26 cellular contexts compared by ENCODE assay signal in genomic region chr1:35203295-35203694, GRCh38. TPM values are rescaled to one million over a fixed set of nuclear protein-coding genes. Genes with fewer than 3 reads are reported as not detected.
DNase-seq lines count a peak whose midpoint lies in the region; ATAC-seq, FAIRE-seq and TF ChIP-seq lines count a peak whose summit lies in the region.
"Had no signal": no experiment of that assay in that cellular context is flagged by ENCODE, and none has a peak within 500 bp of the region (broad histone marks: within the 10 kb centered on the region; RNA-seq: fewer than 3 reads in every experiment).

No MANE protein-coding gene starts in this region.

- DNase-seq in COLO829 (ENCODE audit: low spot score) = peak; percentile 27
- DNase-seq in K562 (ENCODE audit: extremely low read depth in 1 of 4, low spot score in 3 of 4) = no peak
- no peak for DNase-seq in kidney
- no peak for DNase-seq in DMS 273 treated with DMSO at 0.1 percent for 48 hours (lab: John Stamatoyannopoulos, UW)
- DNase-seq: 8988T; ACHN; BE2C; C1 segment of cervical spinal cord; Caco-2; Calu3; CD4-positive, alpha-beta memory T cell; CD4-positive, CD25-positive, alpha-beta regulatory T cell; CD8-positive, alpha-beta memory T cell; DMS153; DMS53; DMS79; DND-41; EL; GDM1 had no signal

- no peak overlapping the region for H2AFZ ChIP-seq in K562 (ENCODE audit: low read depth, low read length)

- WGBS in K562 (ENCODE audit: insufficient coverage, low coverage, missing lambda C conversion rate) = 71% methylated on average over 1 of the region's 1 CpG

- intact Hi-C loops in K562 (cut with micrococcal nuclease) (loop anchor here (2.0 to 10.0 kb wide), 4 partner anchors 96 to 359 kb away; no protein-coding TSS in a partner anchor), kidney (cut with DNase I) (no loop called here)

- ATAC-seq in K562 (no peak), GM19351 (IDR thresholded peaks at IDR 0.05; ENCODE audit: unreplicated experiment) (no peak), GM21390 (IDR thresholded peaks at IDR 0.05; ENCODE audit: unreplicated experiment) (no peak)
- ATAC-seq: GM12878 had no signal

- no peaks in the 10 kb centered on the region for H4K20me1 ChIP-seq in K562 (replicated peaks; ENCODE audit: control insufficient read depth, insufficient read depth, low read length)
- H4K20me1 ChIP-seq: BLaER1 had no signal

- H3K27ac ChIP-seq in K562 (ENCODE audit: extremely low read depth, low read depth, low read length) (no peak overlapping the region), kidney (ENCODE audit: low read depth in 2 of 2, low read length in 2 of 2) (no peak overlapping the region)
- H3K27ac ChIP-seq: BLaER1 had no signal

- H3K27me3 ChIP-seq in K562 (ENCODE audit: control insufficient read depth in 2 of 2, insufficient read depth in 2 of 2, low read length in 2 of 2) = no peaks in the 10 kb centered on the region
- H3K27me3 ChIP-seq: BE2C, BLaER1 had no signal

- H3K36me3 ChIP-seq in K562 (ENCODE audit: control insufficient read depth, insufficient read depth, low read length) (no peaks in the 10 kb centered on the region), kidney (ENCODE audit: control insufficient read depth in 1 of 2, insufficient read depth in 2 of 2, low read length in 2 of 2) (no peaks in the 10 kb centered on the region)
- H3K36me3 ChIP-seq: BE2C, BLaER1 had no signal

- H3K4me3 ChIP-seq in K562 (no peak overlapping the region), kidney (ENCODE audit: low read length in 2 of 2) (no peak overlapping the region)
- H3K4me3 ChIP-seq: BLaER1, GM12878 had no signal

- FAIRE-seq in K562 (lab: Jason Lieb, UNC) (no peak), kidney (lab: Jason Lieb, UNC) (peak; percentile 6)
- FAIRE-seq: D721Med, GM12878, GM12892, GM18507 had no signal

- no peaks in the 10 kb centered on the region for H3K9me3 ChIP-seq in K562 (replicated peaks; ENCODE audit: control insufficient read depth, insufficient read depth, low read depth, low read length)
- no peaks in the 10 kb centered on the region for H3K9me3 ChIP-seq in kidney (ENCODE audit: control insufficient read depth in 1 of 2, low read length in 2 of 2)
- H3K9me3 ChIP-seq: BE2C, BLaER1, Caco-2 had no signal

- H3K79me2 ChIP-seq in K562 (ENCODE audit: control insufficient read depth, insufficient read depth, low read length) = no peaks in the 10 kb centered on the region

- no peak overlapping the region for H3K4me2 ChIP-seq in K562 (ENCODE audit: insufficient read depth, low read length)
- H3K4me2 ChIP-seq: BLaER1 had no signal

- no peaks in the 10 kb centered on the region for H3K9me1 ChIP-seq in K562 (ENCODE audit: control insufficient read depth, insufficient read depth, low read length)

- in situ Hi-C loops in K562 (cut with MboI) = loop anchor here (10.0 kb wide), 1 partner anchor 362 kb away; no protein-coding TSS in a partner anchor

- CTCF ChIA-PET in K562 (lab: Yijun Ruan, JAX; ENCODE audit: low intra/inter-chr PET ratio) = no interaction called here

- POLR2A ChIA-PET in K562 (lab: Yijun Ruan, JAX) = no interaction called here

- H3K9ac ChIP-seq in K562 (ENCODE audit: insufficient read depth in 1 of 2, low read depth in 2 of 2, low read length in 2 of 2) (no peak overlapping the region), kidney (ENCODE audit: low read length in 2 of 2) (no peak overlapping the region)
- H3K9ac ChIP-seq: BLaER1 had no signal

- TF ChIP-seq RAD21 in K562 (CRISPR knock-in tag; conservative IDR thresholded peaks at IDR 0.05 in 1 of 2, IDR thresholded peaks at IDR 0.05 in 1 of 2) = no peak

- BruUV-seq in K562 (replicated peaks; lab: Mats Ljungman, UMichigan) = no TSS peak

- TF ChIP-seq EP300 in K562 (IDR thresholded peaks at IDR 0.05; ENCODE audit: low read length) = no peak

- TF ChIP-seq CTCF in K562 (IDR thresholded peaks at IDR 0.05 in 2 of 3, conservative IDR thresholded peaks at IDR 0.05 in 1 of 3; ENCODE audit: insufficient read depth in 2 of 3, low read depth in 1 of 3, low read length in 3 of 3) = no peak
- no peak for TF ChIP-seq CTCF in kidney (IDR thresholded peaks at IDR 0.05; ENCODE audit: borderline replicate concordance, extremely low read depth, insufficient read depth)

- no peak for TF ChIP-seq POLR2A in K562 (conservative IDR thresholded peaks at IDR 0.05)

- H3K4me1 ChIP-seq in K562 (replicated peaks in 1 of 2; ENCODE audit: control insufficient read depth in 2 of 2, insufficient read depth in 2 of 2, low read length in 2 of 2) (no peaks in the 10 kb centered on the region; a peak in 1 of 5 replicates), kidney (ENCODE audit: control insufficient read depth in 1 of 2, insufficient read depth in 1 of 2, low read depth in 1 of 2, low read length in 2 of 2) (no peaks in the 10 kb centered on the region)
- H3K4me1 ChIP-seq: BE2C, Caco-2 had no signal

TF ChIP-seq in K562, 482 proteins besides CTCF, POLR2A, EP300 and RAD21:
- TF ChIP-seq PCBP2 (IDR thresholded peaks at IDR 0.05; ENCODE audit: low read depth, low read length, poor library complexity, severe bottlenecking) (peak; percentile 55), HNRNPK (IDR thresholded peaks at IDR 0.05; ENCODE audit: low read depth, low read length, poor library complexity, severe bottlenecking) (peak; percentile 87), XRCC5 (IDR thresholded peaks at IDR 0.05; ENCODE audit: low read depth, low read length) (no peak)
TF ChIP-seq in K562: peak in this region for 2.

RNA-seq across cellular contexts. Expression of gene SFPQ, which starts 10.3 kb away (rescaled TPM):
- total RNA-seq in K562 (2011; cell fraction: chromatin; rRNA removed; ENCODE audit: low replicate concordance) = 205 and 671 TPM in 2 replicates
- 112 and 137 TPM in 2 replicates for total RNA-seq in K562 (2011; cell fraction: nucleolus; rRNA removed)
- 370 and 701 TPM in 2 replicates for total RNA-seq in K562 (2011; cell fraction: nucleoplasm; rRNA removed)
- total RNA-seq in K562 (2014; rRNA removed) = 346 and 402 TPM in 2 replicates
- total RNA-seq in K562 (2014; rRNA removed; fragmentation: Illumina TruSeq; extraction: Trizol) = 477 and 544 TPM in 2 replicates
- total RNA-seq in K562 (2015; rRNA removed; fragmentation: Illumina TruSeq; extraction: Trizol) = 480 and 510 TPM in 2 replicates
- 341 and 367 TPM in 2 replicates for total RNA-seq in K562 (2021)
- 135 and 164 TPM in 2 replicates for polyA plus RNA-seq in K562 (2011; rRNA removed)
- polyA plus RNA-seq in K562 (2011; cell fraction: cytosol; rRNA removed) = 48.2 and 57.6 TPM in 2 replicates
- polyA plus RNA-seq in K562 (2011; cell fraction: nucleus; rRNA removed) = 222 and 300 TPM in 2 replicates
- polyA plus RNA-seq in K562 (2012) = 216 and 359 TPM in 2 replicates
- 501 and 562 TPM in 2 replicates for polyA plus RNA-seq in K562 (2014; fragmentation: Illumina TruSeq; extraction: Trizol)
- polyA plus RNA-seq in K562 (2014; fragmentation: Nextera tagmentation; extraction: Ambion mirVana) = 10 to 100 TPM; 69.7 to 73.4 TPM
- 266 and 399 TPM in 2 replicates for polyA plus RNA-seq in K562 (2014; rRNA removed)
- 261 and 336 TPM in 2 replicates for polyA minus RNA-seq in K562 (2011; rRNA and poly(A)+ RNA removed)
- 91.0 and 96.7 TPM in 2 replicates for polyA minus RNA-seq in K562 (2011; cell fraction: cytosol; rRNA and poly(A)+ RNA removed)
- polyA minus RNA-seq in K562 (2011; cell fraction: nucleus; rRNA and poly(A)+ RNA removed) = 163 and 287 TPM in 2 replicates
- total RNA-seq in kidney = 248 TPM
- polyA plus RNA-seq in kidney (ENCODE audit: insufficient read depth, low read depth, low replicate concordance) = 140 TPM
